10 cellular contexts compared by ENCODE assay signal in genomic region chr5:14675309-14675708, GRCh38. TPM values are rescaled to one million over a fixed set of nuclear protein-coding genes. Genes with fewer than 3 reads are reported as not detected.
A peak's percentile ranks its signal among the peaks of the same experiment; 100 is the strongest.
DNase-seq lines count a peak whose midpoint lies in the region; ATAC-seq and TF ChIP-seq lines count a peak whose summit lies in the region.
"Had no signal": no experiment of that assay in that cellular context is flagged by ENCODE, and none has a peak within 500 bp of the region (broad histone marks: within the 10 kb centered on the region; RNA-seq: fewer than 3 reads in every experiment).

No MANE protein-coding gene starts in this region.

- H3K27ac Mint-ChIP-seq in activated naive CD4-positive, alpha-beta T cell treated with anti-CD3 and anti-CD28 coated beads for 36 hours, result peak overlapping the region; percentile 82

- in situ Hi-C loops in brain microvascular endothelial cell (cut with HindIII; ENCODE audit: low pct_ligation_motif_present, low sequenced_read_pairs), result no loop called here

- H3K27me3 ChIP-seq in thoracic aorta (replicated peaks; ENCODE audit: insufficient read depth), result no peaks in the 10 kb centered on the region
- no peaks in the 10 kb centered on the region for H3K27me3 ChIP-seq in brain microvascular endothelial cell (replicated peaks)

- H3K4me3 ChIP-seq in coronary artery (no peak overlapping the region), thoracic aorta (peak overlapping the region; percentile 56), brain microvascular endothelial cell (ENCODE audit: low read depth, low read length) (no peak overlapping the region)

- peak; percentile 2 for ATAC-seq in HG03439 (IDR thresholded peaks at IDR 0.05; ENCODE audit: unreplicated experiment)
- no peak for ATAC-seq in thoracic aorta (ENCODE audit: insufficient number of reproducible peaks, low FRiP score, low read depth)
- ATAC-seq in HG02588 (IDR thresholded peaks at IDR 0.05; ENCODE audit: unreplicated experiment), result no peak

- H3K4me3 Mint-ChIP-seq in activated naive CD4-positive, alpha-beta T cell treated with anti-CD3 and anti-CD28 coated beads for 36 hours, result peak overlapping the region; percentile 16

- intact Hi-C loops in activated naive CD4-positive, alpha-beta T cell treated with anti-CD3 and anti-CD28 coated beads for 36 hours (cut with micrococcal nuclease), result loop anchor here (1.0 kb wide), 1 partner anchor 9 kb away; no protein-coding TSS in a partner anchor

- H3K36me3 ChIP-seq in thoracic aorta (no peaks in the 10 kb centered on the region), brain microvascular endothelial cell (replicated peaks) (no peaks in the 10 kb centered on the region)

- H3K36me3 Mint-ChIP-seq in activated naive CD4-positive, alpha-beta T cell treated with anti-CD3 and anti-CD28 coated beads for 36 hours (ENCODE audit: low read depth), result peaks cover 41% of the 10 kb centered on the region

- H3K27ac ChIP-seq in coronary artery (peak overlapping the region; percentile 42 to 67), thoracic aorta (peak overlapping the region; percentile 70 to 94), brain microvascular endothelial cell (no peak overlapping the region)

- H3K9me3 Mint-ChIP-seq in activated naive CD4-positive, alpha-beta T cell treated with anti-CD3 and anti-CD28 coated beads for 36 hours, result no peaks in the 10 kb centered on the region

- CTCF ChIA-PET in activated naive CD4-positive, alpha-beta T cell treated with anti-CD3 and anti-CD28 coated beads for 36 hours (lab: Charles Lee), result interaction anchor here (0.6 to 3.5 kb wide), 8 partner anchors 8 to 107 kb away, joined by 3 to 7 read pairs (median 4); no protein-coding TSS in a partner anchor

- H3K9me3 ChIP-seq in thoracic aorta, result no peaks in the 10 kb centered on the region
- H3K9me3 ChIP-seq: SK-N-SH had no signal

- H3K4me1 ChIP-seq in thoracic aorta (ENCODE audit: control insufficient read depth in 1 of 2, low read depth in 2 of 2), result peaks cover 46 to 78% of the 10 kb centered on the region in 2 donors

- peaks cover 69% of the 10 kb centered on the region for H3K4me1 Mint-ChIP-seq in activated naive CD4-positive, alpha-beta T cell treated with anti-CD3 and anti-CD28 coated beads for 36 hours (ENCODE audit: low read depth)

- no peaks in the 10 kb centered on the region for H3K27me3 Mint-ChIP-seq in activated naive CD4-positive, alpha-beta T cell treated with anti-CD3 and anti-CD28 coated beads for 36 hours (ENCODE audit: low read depth)

- DNase-seq in activated naive CD4-positive, alpha-beta T cell treated with anti-CD3 and anti-CD28 coated beads for 36 hours, result no peak
- DNase-seq in activated naive CD4-positive, alpha-beta T cell treated with anti-CD3 and anti-CD28 coated beads, Interleukin-2, amount 50 U/mL, for 16 hours, result no peak
- DNase-seq in coronary artery (ENCODE audit: low spot score) (no peak), thoracic aorta (ENCODE audit: low spot score) (no peak), NCI-H2029 treated with DMSO at 0.1 percent for 48 hours (lab: John Stamatoyannopoulos, UW) (no peak), brain microvascular endothelial cell (no peak)
- DNase-seq: small intestine had no signal

- no peak for TF ChIP-seq CTCF in coronary artery (IDR thresholded peaks at IDR 0.05)
- no peak for TF ChIP-seq CTCF in thoracic aorta (IDR thresholded peaks at IDR 0.05)
- no peak for TF ChIP-seq CTCF in brain microvascular endothelial cell (IDR thresholded peaks at IDR 0.05; ENCODE audit: low read depth, low read length, missing control alignments)

RNA-seq across cellular contexts. Expression of gene OTULIN, which starts 10.8 kb away (rescaled TPM):
- total RNA-seq in activated naive CD4-positive, alpha-beta T cell treated with anti-CD3 and anti-CD28 coated beads for 36 hours, result 10 to 100 TPM; 46.4 to 48.0 TPM
- total RNA-seq in thoracic aorta, result 10 to 100 TPM; 52.5 to 52.9 TPM
